ENCODE assay signal across 1 cellular context in the genomic region with DNA sequence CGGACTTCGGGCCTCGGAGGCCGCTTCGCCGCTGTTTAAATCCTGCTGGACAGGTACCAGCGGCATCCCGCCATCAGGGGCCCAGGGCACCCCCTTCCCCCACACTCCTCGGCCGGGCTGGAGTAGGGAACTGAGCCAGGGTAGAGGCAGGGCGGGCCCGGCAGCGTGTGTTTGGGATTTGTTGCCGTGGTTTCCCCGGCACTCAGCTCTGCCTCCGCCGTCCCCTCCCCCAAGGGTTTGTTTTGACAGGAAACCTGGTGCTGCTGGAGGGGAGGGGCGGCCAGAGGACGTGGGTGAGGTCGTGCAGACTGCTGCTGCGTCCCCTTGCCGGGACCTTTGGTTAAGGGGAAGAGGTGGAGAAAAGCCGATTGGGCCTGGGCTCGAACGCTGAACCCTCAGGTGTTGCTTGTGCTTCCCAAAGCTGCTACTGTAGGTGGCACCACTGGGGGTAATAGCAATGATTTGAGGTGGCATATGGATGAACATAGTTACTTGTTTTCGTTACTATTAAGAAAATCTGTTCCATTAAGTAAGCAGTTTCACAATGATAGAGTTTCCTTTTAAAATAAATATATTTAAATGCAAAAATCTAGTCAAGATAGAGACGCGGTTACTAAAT.
TF ChIP-seq lines count a peak whose summit lies in the region.

No MANE protein-coding gene starts in this region.

TF ChIP-seq in GM12878, 131 proteins besides CTCF, POLR2A, EP300 and RAD21 (continued from another document and continues in another):
- TF ChIP-seq, protein P1, sequence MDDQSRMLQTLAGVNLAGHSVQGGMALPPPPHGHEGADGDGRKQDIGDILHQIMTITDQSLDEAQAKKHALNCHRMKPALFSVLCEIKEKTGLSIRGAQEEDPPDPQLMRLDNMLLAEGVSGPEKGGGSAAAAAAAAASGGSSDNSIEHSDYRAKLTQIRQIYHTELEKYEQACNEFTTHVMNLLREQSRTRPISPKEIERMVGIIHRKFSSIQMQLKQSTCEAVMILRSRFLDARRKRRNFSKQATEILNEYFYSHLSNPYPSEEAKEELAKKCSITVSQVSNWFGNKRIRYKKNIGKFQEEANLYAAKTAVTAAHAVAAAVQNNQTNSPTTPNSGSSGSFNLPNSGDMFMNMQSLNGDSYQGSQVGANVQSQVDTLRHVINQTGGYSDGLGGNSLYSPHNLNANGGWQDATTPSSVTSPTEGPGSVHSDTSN (IDR thresholded peaks at IDR 0.05; ENCODE audit: insufficient replicate concordance, low read depth, low read length), result no peak
- TF ChIP-seq POU2F2 (IDR thresholded peaks at IDR 0.05; ENCODE audit: borderline replicate concordance, low read depth, low read length), result no peak
- no peak for TF ChIP-seq WRNIP1 (IDR thresholded peaks at IDR 0.05; ENCODE audit: borderline replicate concordance, low read depth, low read length)
- no peak for TF ChIP-seq RELA (IDR thresholded peaks at IDR 0.05; ENCODE audit: borderline replicate concordance, partially characterized antibody)
- TF ChIP-seq YY1 (IDR thresholded peaks at IDR 0.05; ENCODE audit: low read depth, low read length), result 0 out of 2 replicates have a peak, but pooled peaks have one; percentile 6
- no peak for TF ChIP-seq POLR2AphosphoS5 (IDR thresholded peaks at IDR 0.05; ENCODE audit: low read length)
- TF ChIP-seq CHD1 (IDR thresholded peaks at IDR 0.05; ENCODE audit: low read depth, low read length), result no peak
- TF ChIP-seq, protein P2, sequence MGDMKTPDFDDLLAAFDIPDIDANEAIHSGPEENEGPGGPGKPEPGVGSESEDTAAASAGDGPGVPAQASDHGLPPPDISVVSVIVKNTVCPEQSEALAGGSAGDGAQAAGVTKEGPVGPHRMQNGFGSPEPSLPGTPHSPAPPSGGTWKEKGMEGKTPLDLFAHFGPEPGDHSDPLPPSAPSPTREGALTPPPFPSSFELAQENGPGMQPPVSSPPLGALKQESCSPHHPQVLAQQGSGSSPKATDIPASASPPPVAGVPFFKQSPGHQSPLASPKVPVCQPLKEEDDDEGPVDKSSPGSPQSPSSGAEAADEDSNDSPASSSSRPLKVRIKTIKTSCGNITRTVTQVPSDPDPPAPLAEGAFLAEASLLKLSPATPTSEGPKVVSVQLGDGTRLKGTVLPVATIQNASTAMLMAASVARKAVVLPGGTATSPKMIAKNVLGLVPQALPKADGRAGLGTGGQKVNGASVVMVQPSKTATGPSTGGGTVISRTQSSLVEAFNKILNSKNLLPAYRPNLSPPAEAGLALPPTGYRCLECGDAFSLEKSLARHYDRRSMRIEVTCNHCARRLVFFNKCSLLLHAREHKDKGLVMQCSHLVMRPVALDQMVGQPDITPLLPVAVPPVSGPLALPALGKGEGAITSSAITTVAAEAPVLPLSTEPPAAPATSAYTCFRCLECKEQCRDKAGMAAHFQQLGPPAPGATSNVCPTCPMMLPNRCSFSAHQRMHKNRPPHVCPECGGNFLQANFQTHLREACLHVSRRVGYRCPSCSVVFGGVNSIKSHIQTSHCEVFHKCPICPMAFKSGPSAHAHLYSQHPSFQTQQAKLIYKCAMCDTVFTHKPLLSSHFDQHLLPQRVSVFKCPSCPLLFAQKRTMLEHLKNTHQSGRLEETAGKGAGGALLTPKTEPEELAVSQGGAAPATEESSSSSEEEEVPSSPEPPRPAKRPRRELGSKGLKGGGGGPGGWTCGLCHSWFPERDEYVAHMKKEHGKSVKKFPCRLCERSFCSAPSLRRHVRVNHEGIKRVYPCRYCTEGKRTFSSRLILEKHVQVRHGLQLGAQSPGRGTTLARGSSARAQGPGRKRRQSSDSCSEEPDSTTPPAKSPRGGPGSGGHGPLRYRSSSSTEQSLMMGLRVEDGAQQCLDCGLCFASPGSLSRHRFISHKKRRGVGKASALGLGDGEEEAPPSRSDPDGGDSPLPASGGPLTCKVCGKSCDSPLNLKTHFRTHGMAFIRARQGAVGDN (IDR thresholded peaks at IDR 0.05), result no peak
- no peak for TF ChIP-seq KDM1A (IDR thresholded peaks at IDR 0.05; ENCODE audit: borderline replicate concordance)
- TF ChIP-seq ZNF384 (IDR thresholded peaks at IDR 0.05; ENCODE audit: borderline replicate concordance, low read depth, low read length), result no peak
- TF ChIP-seq ZNF622 (IDR thresholded peaks at IDR 0.05), result no peak
- TF ChIP-seq PAX5 (IDR thresholded peaks at IDR 0.05; ENCODE audit: borderline replicate concordance, low read depth, low read length), result no peak
- TF ChIP-seq, protein P3, sequence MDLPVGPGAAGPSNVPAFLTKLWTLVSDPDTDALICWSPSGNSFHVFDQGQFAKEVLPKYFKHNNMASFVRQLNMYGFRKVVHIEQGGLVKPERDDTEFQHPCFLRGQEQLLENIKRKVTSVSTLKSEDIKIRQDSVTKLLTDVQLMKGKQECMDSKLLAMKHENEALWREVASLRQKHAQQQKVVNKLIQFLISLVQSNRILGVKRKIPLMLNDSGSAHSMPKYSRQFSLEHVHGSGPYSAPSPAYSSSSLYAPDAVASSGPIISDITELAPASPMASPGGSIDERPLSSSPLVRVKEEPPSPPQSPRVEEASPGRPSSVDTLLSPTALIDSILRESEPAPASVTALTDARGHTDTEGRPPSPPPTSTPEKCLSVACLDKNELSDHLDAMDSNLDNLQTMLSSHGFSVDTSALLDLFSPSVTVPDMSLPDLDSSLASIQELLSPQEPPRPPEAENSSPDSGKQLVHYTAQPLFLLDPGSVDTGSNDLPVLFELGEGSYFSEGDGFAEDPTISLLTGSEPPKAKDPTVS (IDR thresholded peaks at IDR 0.05; ENCODE audit: low read depth, low read length), result no peak
- TF ChIP-seq, protein P4, sequence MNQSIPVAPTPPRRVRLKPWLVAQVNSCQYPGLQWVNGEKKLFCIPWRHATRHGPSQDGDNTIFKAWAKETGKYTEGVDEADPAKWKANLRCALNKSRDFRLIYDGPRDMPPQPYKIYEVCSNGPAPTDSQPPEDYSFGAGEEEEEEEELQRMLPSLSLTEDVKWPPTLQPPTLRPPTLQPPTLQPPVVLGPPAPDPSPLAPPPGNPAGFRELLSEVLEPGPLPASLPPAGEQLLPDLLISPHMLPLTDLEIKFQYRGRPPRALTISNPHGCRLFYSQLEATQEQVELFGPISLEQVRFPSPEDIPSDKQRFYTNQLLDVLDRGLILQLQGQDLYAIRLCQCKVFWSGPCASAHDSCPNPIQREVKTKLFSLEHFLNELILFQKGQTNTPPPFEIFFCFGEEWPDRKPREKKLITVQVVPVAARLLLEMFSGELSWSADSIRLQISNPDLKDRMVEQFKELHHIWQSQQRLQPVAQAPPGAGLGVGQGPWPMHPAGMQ (IDR thresholded peaks at IDR 0.05; ENCODE audit: borderline replicate concordance), result no peak
- TF ChIP-seq CEBPB (IDR thresholded peaks at IDR 0.05; ENCODE audit: borderline replicate concordance in 1 of 2, low read depth in 2 of 2, low read length in 2 of 2), result no peak
- no peak for TF ChIP-seq NR2C2 (IDR thresholded peaks at IDR 0.05; ENCODE audit: borderline replicate concordance, control insufficient read depth, insufficient read length, low read depth)
- TF ChIP-seq CHD2 (IDR thresholded peaks at IDR 0.05; ENCODE audit: borderline replicate concordance, low read depth, low read length), result 0 out of 2 replicates have a peak, but pooled peaks have one; percentile 22
- no peak for TF ChIP-seq EED (IDR thresholded peaks at IDR 0.05; ENCODE audit: low read depth)
- peak; percentile 8; the same call in 1 of the 2 replicates for TF ChIP-seq SIN3A (IDR thresholded peaks at IDR 0.05; ENCODE audit: low read depth, low read length)
- TF ChIP-seq, protein P5, sequence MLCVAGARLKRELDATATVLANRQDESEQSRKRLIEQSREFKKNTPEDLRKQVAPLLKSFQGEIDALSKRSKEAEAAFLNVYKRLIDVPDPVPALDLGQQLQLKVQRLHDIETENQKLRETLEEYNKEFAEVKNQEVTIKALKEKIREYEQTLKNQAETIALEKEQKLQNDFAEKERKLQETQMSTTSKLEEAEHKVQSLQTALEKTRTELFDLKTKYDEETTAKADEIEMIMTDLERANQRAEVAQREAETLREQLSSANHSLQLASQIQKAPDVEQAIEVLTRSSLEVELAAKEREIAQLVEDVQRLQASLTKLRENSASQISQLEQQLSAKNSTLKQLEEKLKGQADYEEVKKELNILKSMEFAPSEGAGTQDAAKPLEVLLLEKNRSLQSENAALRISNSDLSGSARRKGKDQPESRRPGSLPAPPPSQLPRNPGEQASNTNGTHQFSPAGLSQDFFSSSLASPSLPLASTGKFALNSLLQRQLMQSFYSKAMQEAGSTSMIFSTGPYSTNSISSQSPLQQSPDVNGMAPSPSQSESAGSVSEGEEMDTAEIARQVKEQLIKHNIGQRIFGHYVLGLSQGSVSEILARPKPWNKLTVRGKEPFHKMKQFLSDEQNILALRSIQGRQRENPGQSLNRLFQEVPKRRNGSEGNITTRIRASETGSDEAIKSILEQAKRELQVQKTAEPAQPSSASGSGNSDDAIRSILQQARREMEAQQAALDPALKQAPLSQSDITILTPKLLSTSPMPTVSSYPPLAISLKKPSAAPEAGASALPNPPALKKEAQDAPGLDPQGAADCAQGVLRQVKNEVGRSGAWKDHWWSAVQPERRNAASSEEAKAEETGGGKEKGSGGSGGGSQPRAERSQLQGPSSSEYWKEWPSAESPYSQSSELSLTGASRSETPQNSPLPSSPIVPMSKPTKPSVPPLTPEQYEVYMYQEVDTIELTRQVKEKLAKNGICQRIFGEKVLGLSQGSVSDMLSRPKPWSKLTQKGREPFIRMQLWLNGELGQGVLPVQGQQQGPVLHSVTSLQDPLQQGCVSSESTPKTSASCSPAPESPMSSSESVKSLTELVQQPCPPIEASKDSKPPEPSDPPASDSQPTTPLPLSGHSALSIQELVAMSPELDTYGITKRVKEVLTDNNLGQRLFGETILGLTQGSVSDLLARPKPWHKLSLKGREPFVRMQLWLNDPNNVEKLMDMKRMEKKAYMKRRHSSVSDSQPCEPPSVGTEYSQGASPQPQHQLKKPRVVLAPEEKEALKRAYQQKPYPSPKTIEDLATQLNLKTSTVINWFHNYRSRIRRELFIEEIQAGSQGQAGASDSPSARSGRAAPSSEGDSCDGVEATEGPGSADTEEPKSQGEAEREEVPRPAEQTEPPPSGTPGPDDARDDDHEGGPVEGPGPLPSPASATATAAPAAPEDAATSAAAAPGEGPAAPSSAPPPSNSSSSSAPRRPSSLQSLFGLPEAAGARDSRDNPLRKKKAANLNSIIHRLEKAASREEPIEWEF (IDR thresholded peaks at IDR 0.05; ENCODE audit: insufficient replicate concordance, low read depth, low read length), result no peak
- TF ChIP-seq, protein P6, sequence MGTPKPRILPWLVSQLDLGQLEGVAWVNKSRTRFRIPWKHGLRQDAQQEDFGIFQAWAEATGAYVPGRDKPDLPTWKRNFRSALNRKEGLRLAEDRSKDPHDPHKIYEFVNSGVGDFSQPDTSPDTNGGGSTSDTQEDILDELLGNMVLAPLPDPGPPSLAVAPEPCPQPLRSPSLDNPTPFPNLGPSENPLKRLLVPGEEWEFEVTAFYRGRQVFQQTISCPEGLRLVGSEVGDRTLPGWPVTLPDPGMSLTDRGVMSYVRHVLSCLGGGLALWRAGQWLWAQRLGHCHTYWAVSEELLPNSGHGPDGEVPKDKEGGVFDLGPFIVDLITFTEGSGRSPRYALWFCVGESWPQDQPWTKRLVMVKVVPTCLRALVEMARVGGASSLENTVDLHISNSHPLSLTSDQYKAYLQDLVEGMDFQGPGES (IDR thresholded peaks at IDR 0.05), result no peak
- TF ChIP-seq, protein P7, sequence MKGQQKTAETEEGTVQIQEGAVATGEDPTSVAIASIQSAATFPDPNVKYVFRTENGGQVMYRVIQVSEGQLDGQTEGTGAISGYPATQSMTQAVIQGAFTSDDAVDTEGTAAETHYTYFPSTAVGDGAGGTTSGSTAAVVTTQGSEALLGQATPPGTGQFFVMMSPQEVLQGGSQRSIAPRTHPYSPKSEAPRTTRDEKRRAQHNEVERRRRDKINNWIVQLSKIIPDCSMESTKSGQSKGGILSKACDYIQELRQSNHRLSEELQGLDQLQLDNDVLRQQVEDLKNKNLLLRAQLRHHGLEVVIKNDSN (IDR thresholded peaks at IDR 0.05; ENCODE audit: borderline replicate concordance, extremely low read length, insufficient read depth, low read depth, low read length), result no peak
- no peak for TF ChIP-seq SUPT20H (IDR thresholded peaks at IDR 0.05; ENCODE audit: borderline replicate concordance, control insufficient read depth, low read depth, low read length)
- no peak for TF ChIP-seq MXI1 (IDR thresholded peaks at IDR 0.05; ENCODE audit: low read depth, low read length)
- peak; percentile 5; the same call in 1 of the 2 replicates for TF ChIP-seq SPI1 (IDR thresholded peaks at IDR 0.05; ENCODE audit: borderline replicate concordance, insufficient read depth, low read depth, low read length)
- TF ChIP-seq MYB (IDR thresholded peaks at IDR 0.05; ENCODE audit: borderline replicate concordance, low read depth, low read length), result no peak
- TF ChIP-seq, protein P8, sequence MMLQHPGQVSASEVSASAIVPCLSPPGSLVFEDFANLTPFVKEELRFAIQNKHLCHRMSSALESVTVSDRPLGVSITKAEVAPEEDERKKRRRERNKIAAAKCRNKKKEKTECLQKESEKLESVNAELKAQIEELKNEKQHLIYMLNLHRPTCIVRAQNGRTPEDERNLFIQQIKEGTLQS (IDR thresholded peaks at IDR 0.05; ENCODE audit: borderline replicate concordance, extremely low read depth, low read depth, low read length), result no peak
- peak in 1 of 2 experiments; percentile 24; a peak in 1 of 4 replicates for TF ChIP-seq IKZF2 (IDR thresholded peaks at IDR 0.05)
- TF ChIP-seq, protein P9, sequence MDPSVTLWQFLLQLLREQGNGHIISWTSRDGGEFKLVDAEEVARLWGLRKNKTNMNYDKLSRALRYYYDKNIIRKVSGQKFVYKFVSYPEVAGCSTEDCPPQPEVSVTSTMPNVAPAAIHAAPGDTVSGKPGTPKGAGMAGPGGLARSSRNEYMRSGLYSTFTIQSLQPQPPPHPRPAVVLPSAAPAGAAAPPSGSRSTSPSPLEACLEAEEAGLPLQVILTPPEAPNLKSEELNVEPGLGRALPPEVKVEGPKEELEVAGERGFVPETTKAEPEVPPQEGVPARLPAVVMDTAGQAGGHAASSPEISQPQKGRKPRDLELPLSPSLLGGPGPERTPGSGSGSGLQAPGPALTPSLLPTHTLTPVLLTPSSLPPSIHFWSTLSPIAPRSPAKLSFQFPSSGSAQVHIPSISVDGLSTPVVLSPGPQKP (IDR thresholded peaks at IDR 0.05; ENCODE audit: low read depth, low read length), result no peak
